17 cellular contexts compared by ENCODE assay signal in the genomic region with DNA sequence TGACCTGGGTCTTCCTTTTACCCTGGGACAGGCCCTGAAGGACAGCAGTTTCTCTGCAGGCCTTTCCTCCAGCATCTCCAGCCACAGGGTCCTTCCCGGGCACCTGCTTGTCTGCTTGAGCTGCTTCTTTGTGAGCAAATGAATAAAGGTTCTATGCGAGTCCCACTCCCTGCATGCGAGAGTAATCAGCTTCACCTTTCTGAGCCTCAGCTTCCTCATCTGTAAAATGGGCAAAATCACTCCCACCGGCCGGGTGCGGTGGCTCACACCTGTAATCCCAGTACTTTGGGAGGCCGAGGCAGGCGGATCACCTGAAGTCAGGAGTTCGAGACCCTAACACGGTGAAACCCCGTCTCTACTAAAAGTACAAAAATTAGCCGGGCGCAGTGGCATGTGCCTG. TPM values are rescaled to one million over a fixed set of nuclear protein-coding genes. Genes with fewer than 3 reads are reported as not detected.
A peak's percentile ranks its signal among the peaks of the same experiment; 100 is the strongest.
DNase-seq lines count a peak whose midpoint lies in the region; ATAC-seq and TF ChIP-seq lines count a peak whose summit lies in the region.
"Had no signal": no experiment of that assay in that cellular context is flagged by ENCODE, and none has a peak within 500 bp of the region (broad histone marks: within the 10 kb centered on the region; RNA-seq: fewer than 3 reads in every experiment).

No MANE protein-coding gene starts in this region.

- no peak overlapping the region for H2AK5ac ChIP-seq in H9 (ENCODE audit: insufficient read length, low read length)

- no peak overlapping the region for H3K4me3 Mint-ChIP-seq in H9
- H3K4me3 Mint-ChIP-seq: CD14-positive monocyte; CD8-positive, alpha-beta T cell had no signal

- H3K27ac ChIP-seq in H9 (ENCODE audit: insufficient read length, low read depth, low read length), result no peak overlapping the region
- no peak overlapping the region for H3K27ac ChIP-seq in RWPE2 (ENCODE audit: poor library complexity, severe bottlenecking)
- no peak overlapping the region for H3K27ac ChIP-seq in osteoblast (ENCODE audit: low read depth, low read length)
- no peak overlapping the region for H3K27ac ChIP-seq in upper lobe of right lung
- H3K27ac ChIP-seq: HL-60 had no signal

- no peak overlapping the region for H4K8ac ChIP-seq in H9 (replicated peaks; ENCODE audit: insufficient read length, low read depth, low read length)

- H4K20me1 ChIP-seq in H9 (ENCODE audit: control insufficient read depth, insufficient read depth, insufficient read length) (no peaks in the 10 kb centered on the region), osteoblast (ENCODE audit: insufficient read depth, low read length) (no peaks in the 10 kb centered on the region)

- H3K18ac ChIP-seq in H9 (ENCODE audit: insufficient read length, low read depth, low read length), result no peak overlapping the region

- H3K4me1 ChIP-seq in H9 (ENCODE audit: insufficient read depth, low read length), result no peaks in the 10 kb centered on the region
- H3K4me1 ChIP-seq in RWPE2 (ENCODE audit: insufficient read depth, poor library complexity, severe bottlenecking), result no peaks in the 10 kb centered on the region
- H3K4me1 ChIP-seq in osteoblast (ENCODE audit: insufficient read depth, low read length), result no peaks in the 10 kb centered on the region
- no peaks in the 10 kb centered on the region for H3K4me1 ChIP-seq in upper lobe of right lung
- H3K4me1 ChIP-seq: BE2C had no signal

- H3K4me2 ChIP-seq in H9 (ENCODE audit: insufficient read depth, insufficient read length, low read length) (no peak overlapping the region), osteoblast (ENCODE audit: insufficient read depth, low read length) (no peak overlapping the region)

- H3K27me3 Mint-ChIP-seq in H9 (ENCODE audit: low read depth), result peaks cover 36% of the 10 kb centered on the region

- H3K79me2 ChIP-seq in H9 (ENCODE audit: insufficient read depth, low read length) (no peaks in the 10 kb centered on the region), osteoblast (ENCODE audit: insufficient read depth, low read length) (no peaks in the 10 kb centered on the region)

- H3K23ac ChIP-seq in H9 (ENCODE audit: insufficient read length, low read depth, low read length), result no peak overlapping the region

- no CpG with 5 or more reads among the region's 13 CpGs for WGBS in H9 (ENCODE audit: extremely low coverage, insufficient read length, low lambda C conversion rate)

- H3K27ac Mint-ChIP-seq in H9, result no peak overlapping the region
- H3K27ac Mint-ChIP-seq: CD8-positive, alpha-beta T cell had no signal

- H3K36me3 ChIP-seq in RWPE2 (ENCODE audit: low read depth) (no peaks in the 10 kb centered on the region), osteoblast (ENCODE audit: insufficient read depth, low read length) (no peaks in the 10 kb centered on the region), upper lobe of right lung (no peaks in the 10 kb centered on the region)
- H3K36me3 ChIP-seq: BE2C had no signal

- intact Hi-C loops in upper lobe of right lung (cut with DNase I), result no loop called here

- 0 out of 4 replicates have a peak, but pooled peaks cover 0 to 2% of the 10 kb centered on the region in 2 experiments for H3K4me1 Mint-ChIP-seq in H9

- no peak overlapping the region for H2BK5ac ChIP-seq in H9 (ENCODE audit: insufficient read length, low read length)

- no peak overlapping the region for H2BK120ac ChIP-seq in H9 (ENCODE audit: low read depth, low read length, poor library complexity, severe bottlenecking)

- ATAC-seq in RWPE2 (ENCODE audit: low read depth), result no peak
- no peak for ATAC-seq in upper lobe of right lung
- ATAC-seq: CD8-positive, alpha-beta T cell; HCT116 had no signal

- H3K36me3 Mint-ChIP-seq in H9 (ENCODE audit: insufficient read depth in 1 of 3, low read depth in 3 of 3), result peaks cover 0 to 4% (median 0%) of the 10 kb centered on the region in 3 experiments; a peak in 2 of 7 replicates
- H3K36me3 Mint-ChIP-seq: CD14-positive monocyte; CD8-positive, alpha-beta T cell had no signal

- no peak overlapping the region for H2BK20ac ChIP-seq in H9 (ENCODE audit: low read depth, low read length, poor library complexity, severe bottlenecking)

- H3K23me2 ChIP-seq in H9 (ENCODE audit: insufficient read length, low read depth, low read length, poor library complexity, severe bottlenecking), result no peaks in the 10 kb centered on the region

- no peak overlapping the region for H3K4me3 ChIP-seq in RWPE2 (ENCODE audit: severe bottlenecking)
- H3K4me3 ChIP-seq in osteoblast (ENCODE audit: insufficient read depth, low read length), result no peak overlapping the region
- no peak overlapping the region for H3K4me3 ChIP-seq in upper lobe of right lung

- no peak overlapping the region for H2BK15ac ChIP-seq in H9 (ENCODE audit: low read depth, low read length)

- DNase-seq in H9, result peak; percentile 11
- DNase-seq in RWPE2 (ENCODE audit: low spot score), result peak; percentile 17
- DNase-seq in osteoblast (ENCODE audit: insufficient read length, low spot score, missing footprints), result peak; percentile 14
- DNase-seq in upper lobe of right lung, result peak; percentile 32
- DNase-seq in GM19240 (ENCODE audit: insufficient read length, low spot score), result no peak
- no peak for DNase-seq in NCI-H1694 (lab: John Stamatoyannopoulos, UW)
- no peak for DNase-seq in T-helper 1 cell
- DNase-seq: CD8-positive, alpha-beta T cell; COR-L47; DMS153; DMS79 treated with DMSO at 0.1 percent for 48 hours; EL had no signal

- H3K4ac ChIP-seq in H9 (ENCODE audit: low read depth, low read length), result no peak overlapping the region

- no peaks in the 10 kb centered on the region for H3K9me3 ChIP-seq in H9 (ENCODE audit: control insufficient read depth, low read depth, low read length)
- no peaks in the 10 kb centered on the region for H3K9me3 ChIP-seq in RWPE2 (ENCODE audit: severe bottlenecking)
- no peaks in the 10 kb centered on the region for H3K9me3 ChIP-seq in osteoblast (ENCODE audit: low read depth, low read length)
- no peaks in the 10 kb centered on the region for H3K9me3 ChIP-seq in upper lobe of right lung
- H3K9me3 ChIP-seq: BE2C had no signal

- no peak for TF ChIP-seq CTCF in H9 (conservative IDR thresholded peaks at IDR 0.05)
- no peak for TF ChIP-seq CTCF in RWPE2 (IDR thresholded peaks at IDR 0.05; ENCODE audit: poor library complexity, severe bottlenecking)
- TF ChIP-seq CTCF in osteoblast (IDR thresholded peaks at IDR 0.05; ENCODE audit: extremely low read depth, low read depth, low read length), result no peak
- TF ChIP-seq CTCF in upper lobe of right lung (IDR thresholded peaks at IDR 0.05), result no peak

- H3K9me3 Mint-ChIP-seq in H9, result peaks cover 0 to 2% of the 10 kb centered on the region in 2 experiments; a peak in 1 of 5 replicates
- H3K9me3 Mint-ChIP-seq: CD8-positive, alpha-beta T cell had no signal

- no peak overlapping the region for H4K5ac ChIP-seq in H9 (ENCODE audit: insufficient read length, low read depth, low read length)

- no peak overlapping the region for H3K14ac ChIP-seq in H9 (ENCODE audit: insufficient read depth, low read length)

- H3K27me3 ChIP-seq in H9 (ENCODE audit: insufficient read depth, low read length) (no peaks in the 10 kb centered on the region), RWPE2 (ENCODE audit: insufficient read depth, poor library complexity, severe bottlenecking) (no peaks in the 10 kb centered on the region), osteoblast (ENCODE audit: insufficient read depth, low read length) (peaks cover 9% of the 10 kb centered on the region), upper lobe of right lung (peaks cover 19% of the 10 kb centered on the region)
- H3K27me3 ChIP-seq: BE2C had no signal

- no peak overlapping the region for H3K56ac ChIP-seq in H9 (ENCODE audit: insufficient read length, low read depth, low read length)

- H2AFZ ChIP-seq in H9 (ENCODE audit: low read length), result no peak overlapping the region
- no peak overlapping the region for H2AFZ ChIP-seq in osteoblast (ENCODE audit: low read length)

- no peak overlapping the region for H4K91ac ChIP-seq in H9 (ENCODE audit: insufficient read length, low read depth, low read length)

- no peak overlapping the region for H3T11ph ChIP-seq in H9 (ENCODE audit: low read length)

- H3K79me1 ChIP-seq in H9 (ENCODE audit: insufficient read depth, low read depth, low read length, poor library complexity, severe bottlenecking), result no peaks in the 10 kb centered on the region

- H3K9ac ChIP-seq in H9 (ENCODE audit: extremely low read depth, insufficient read length, low read length), result no peak overlapping the region

- H2BK12ac ChIP-seq in H9 (ENCODE audit: insufficient read length, low read depth, low read length), result no peak overlapping the region

RNA-seq across cellular contexts. Expression of a gene that starts 31.1 kb away (rescaled TPM):
- total RNA-seq in H9 (2021) (40.7 and 43.4 TPM in 2 replicates), osteoblast (22.1 and 27.4 TPM in 2 replicates), upper lobe of right lung (21.5 TPM)

RNA-seq across cellular contexts. Expression of a gene that starts 41.2 kb away (rescaled TPM):
- not detected in 2 replicates for total RNA-seq in H9 (2021)
- not detected in 2 replicates for total RNA-seq in osteoblast
- total RNA-seq in upper lobe of right lung, result not detected
- total RNA-seq: CD8-positive, alpha-beta T cell; H4 had no signal

Comparison
In these comparisons a context has a peak if more than half of its experiments do, and no peak if none do; other contexts are left out.
1. DNase-seq: peak in H9 (single experiment), RWPE2 (single experiment), osteoblast (single experiment) and upper lobe of right lung (single experiment); none in GM19240 (single experiment), NCI-H1694 (single experiment) and T-helper 1 cell (0 of 5).